ENCODE assay signal across 10 cellular contexts in genomic region chr12:108570743-108571603, GRCh38. TPM values are rescaled to one million over a fixed set of nuclear protein-coding genes. Genes with fewer than 3 reads are reported as not detected.
DNase-seq lines count a peak whose midpoint lies in the region; ATAC-seq and TF ChIP-seq lines count a peak whose summit lies in the region.
"Had no signal": no experiment of that assay in that cellular context is flagged by ENCODE, and none has a peak within 500 bp of the region (broad histone marks: within the 10 kb centered on the region; RNA-seq: fewer than 3 reads in every experiment).

No MANE protein-coding gene starts in this region.

- no peaks in the 10 kb centered on the region for H3K9me3 Mint-ChIP-seq in nephron progenitor cell

- peak; percentile 19 to 30 for TF ChIP-seq CTCF in mammary epithelial cell (conservative IDR thresholded peaks at IDR 0.05 in 1 of 2, IDR thresholded peaks at IDR 0.05 in 1 of 2; ENCODE audit: extremely low read depth in 1 of 2, insufficient read depth in 1 of 2, low read depth in 1 of 2, low read length in 2 of 2)
- TF ChIP-seq CTCF in nephron progenitor cell (IDR thresholded peaks at IDR 0.05) = peak; percentile 36

- CTCF ChIA-PET in mammary epithelial cell (lab: Charles Lee; ENCODE audit: low non-redundant PET) = no interaction called here

- no peaks in the 10 kb centered on the region for H3K9me3 ChIP-seq in mammary epithelial cell (replicated peaks; ENCODE audit: insufficient read depth, low read length)

- H3K9ac ChIP-seq in mammary epithelial cell (ENCODE audit: insufficient read depth, low read length) = no peak overlapping the region

- no TSS peak for BruUV-seq in mammary epithelial cell (replicated peaks; lab: Mats Ljungman, UMichigan)

- H3K79me2 ChIP-seq in mammary epithelial cell (ENCODE audit: insufficient read depth, low read length) = no peaks in the 10 kb centered on the region

- H3K36me3 ChIP-seq in mammary epithelial cell (ENCODE audit: insufficient read depth, low read length) = peaks cover 28% of the 10 kb centered on the region

- no peak overlapping the region for H3K4me2 ChIP-seq in mammary epithelial cell (ENCODE audit: insufficient read depth, low read depth, low read length)

- H3K27ac ChIP-seq in mammary epithelial cell (ENCODE audit: insufficient read depth, low read depth, low read length) = no peak overlapping the region
- H3K27ac ChIP-seq: VCaP had no signal

- H3K4me1 Mint-ChIP-seq in nephron progenitor cell = no peaks in the 10 kb centered on the region

- no peak overlapping the region for H3K4me3 ChIP-seq in mammary epithelial cell (replicated peaks in 1 of 3; ENCODE audit: insufficient read depth in 1 of 3, low read depth in 2 of 3, low read length in 3 of 3)
- H3K4me3 ChIP-seq: skin epidermis had no signal

- no peak overlapping the region for H3K27ac Mint-ChIP-seq in nephron progenitor cell

- H2AFZ ChIP-seq in mammary epithelial cell (ENCODE audit: low read depth, low read length) = no peak overlapping the region

- dilution Hi-C loops in mammary epithelial cell (cut with HindIII; ENCODE audit: low sequenced_read_pairs) = no loop called here

- H3K27me3 Mint-ChIP-seq in nephron progenitor cell (ENCODE audit: low read depth, poor library complexity) = peaks cover 10% of the 10 kb centered on the region

- in situ Hi-C loops in mammary epithelial cell (cut with MboI; ENCODE audit: low sequenced_read_pairs in 2 of 2) = loop anchor here in 1 of 2 donors (25.0 kb wide), 2 partner anchors 241 to 516 kb away; partner anchors contain the start of genes ALKBH2 and UNG

- H3K27me3 ChIP-seq in mammary epithelial cell (ENCODE audit: insufficient read depth, low read length) = no peaks in the 10 kb centered on the region

- DNase-seq in DMS 273 (lab: John Stamatoyannopoulos, UW; ENCODE audit: unreplicated experiment) (peak; percentile 56), DMS 273 treated with DMSO at 0.1 percent for 48 hours (lab: John Stamatoyannopoulos, UW) (no peak), KG1 (lab: John Stamatoyannopoulos, UW) (peak; percentile 16), mammary epithelial cell (no peak), nephron progenitor cell (no peak), D341Med (ENCODE audit: low spot score) (no peak), DMS153 (lab: John Stamatoyannopoulos, UW) (no peak)

- peaks cover 7% of the 10 kb centered on the region for H3K4me1 ChIP-seq in mammary epithelial cell (ENCODE audit: insufficient read depth, low read length)

- WGBS in mammary epithelial cell (ENCODE audit: low coverage, missing lambda C conversion rate) = 59% methylated on average over 3 of the region's 3 CpGs

- H4K20me1 ChIP-seq in mammary epithelial cell (ENCODE audit: insufficient read depth, low read length) = no peaks in the 10 kb centered on the region

- no peak overlapping the region for H3K4me3 Mint-ChIP-seq in nephron progenitor cell

- H3K36me3 Mint-ChIP-seq in nephron progenitor cell (ENCODE audit: low read depth) = peaks cover 22% of the 10 kb centered on the region

- intact Hi-C loops in mammary epithelial cell (cut with micrococcal nuclease) = loop anchor here (1.0 to 2.0 kb wide), 2 partner anchors 47 to 380 kb away; no protein-coding TSS in a partner anchor

- ATAC-seq in HG02970 (IDR thresholded peaks at IDR 0.05; ENCODE audit: low FRiP score, unreplicated experiment) = no peak

RNA-seq across cellular contexts. Expression of gene ISCU, which starts 8.6 kb away (rescaled TPM):
- 10 to 100 TPM; 55.3 to 77.6 TPM for total RNA-seq in mammary epithelial cell
- 79.1 TPM for polyA plus RNA-seq in mammary epithelial cell
- polyA minus RNA-seq in mammary epithelial cell = 64.0 TPM

RNA-seq across cellular contexts. Expression of gene SART3, which starts 10.0 kb away (rescaled TPM):
- total RNA-seq in mammary epithelial cell = 10 to 100 TPM; 34.7 to 60.7 TPM
- 14.9 TPM for polyA plus RNA-seq in mammary epithelial cell
- 61.0 TPM for polyA minus RNA-seq in mammary epithelial cell

RNA-seq across cellular contexts. Expression of gene TMEM119, which starts 26.9 kb away (rescaled TPM):
- 1 to 10 TPM in 1 of 2 donors, not detected in 1; 1.0 TPM for total RNA-seq in mammary epithelial cell
- polyA plus RNA-seq in mammary epithelial cell = not detected
- not detected for polyA minus RNA-seq in mammary epithelial cell

RNA-seq across cellular contexts. Expression of gene FICD, which starts 55.9 kb away (rescaled TPM):
- total RNA-seq in mammary epithelial cell = 1 to 10 TPM; 5.5 to 5.6 TPM
- 0.80 TPM for polyA plus RNA-seq in mammary epithelial cell
- polyA minus RNA-seq in mammary epithelial cell = not detected

Comparison
In these comparisons a context has a peak if more than half of its experiments do, and no peak if none do; other contexts are left out.
1. DNase-seq: peak in DMS 273 (single experiment) and KG1 (single experiment); none in DMS 273 treated with DMSO at 0.1 percent for 48 hours (single experiment), mammary epithelial cell (single experiment), nephron progenitor cell (single experiment), D341Med (single experiment) and DMS153 (single experiment).